Comparison of ENCODE assay signal across 8 cellular contexts in genomic region chrX:132218100-132218807, GRCh38. TPM values are rescaled to one million over a fixed set of nuclear protein-coding genes. Genes with fewer than 3 reads are reported as not detected.
DNase-seq lines count a peak whose midpoint lies in the region; ATAC-seq lines count a peak whose summit lies in the region.

No MANE protein-coding gene starts in this region.

- peaks cover 8% of the 10 kb centered on the region for H3K36me3 Mint-ChIP-seq in activated CD4-positive, alpha-beta memory T cell treated with anti-CD3 and anti-CD28 coated beads for 36 hours

- H3K27me3 Mint-ChIP-seq in activated CD4-positive, alpha-beta memory T cell treated with anti-CD3 and anti-CD28 coated beads for 36 hours = no peaks in the 10 kb centered on the region

- peak overlapping the region; percentile 83 for H3K4me3 Mint-ChIP-seq in activated CD4-positive, alpha-beta memory T cell treated with anti-CD3 and anti-CD28 coated beads for 36 hours

- H3K4me1 Mint-ChIP-seq in activated CD4-positive, alpha-beta memory T cell treated with anti-CD3 and anti-CD28 coated beads for 36 hours (ENCODE audit: low read depth) = peaks cover 22% of the 10 kb centered on the region

- POLR2A ChIA-PET in activated CD4-positive, alpha-beta memory T cell treated with anti-CD3 and anti-CD28 coated beads for 36 hours (lab: Charles Lee) = no interaction called here

- ATAC-seq in GM19397 (IDR thresholded peaks at IDR 0.05; ENCODE audit: unreplicated experiment) = peak; percentile 50
- peak; percentile 23 for ATAC-seq in HG03558 (IDR thresholded peaks at IDR 0.05; ENCODE audit: extremely low read depth, unreplicated experiment)

- intact Hi-C loops in activated CD4-positive, alpha-beta memory T cell treated with anti-CD3 and anti-CD28 coated beads for 36 hours (cut with micrococcal nuclease) = loop anchor here (2.0 to 10.0 kb wide), 2 partner anchors 49 to 517 kb away; no protein-coding TSS in a partner anchor

- CTCF ChIA-PET in activated CD4-positive, alpha-beta memory T cell treated with anti-CD3 and anti-CD28 coated beads for 36 hours (lab: Charles Lee) = interaction anchor here (0.7 to 4.5 kb wide), 9 partner anchors 12 to 405 kb away, joined by 3 to 54 read pairs (median 6); no protein-coding TSS in a partner anchor

- DNase-seq in CD1c-positive myeloid dendritic cell (ENCODE audit: extremely low spot score) (peak; percentile 86), NCI-H82 (lab: John Stamatoyannopoulos, UW) (peak; percentile 92), medulla oblongata (ENCODE audit: extremely low spot score) (peak; percentile 87)
- DNase-seq in activated CD4-positive, alpha-beta memory T cell treated with anti-CD3 and anti-CD28 coated beads for 36 hours = peak; percentile 86
- peak; percentile 74 for DNase-seq in effector CD4-positive, alpha-beta T cell
- peak; percentile 47 to 67 (median 59) for DNase-seq in stimulated activated CD4-positive, alpha-beta T cell treated with anti-CD3 and anti-CD28 coated beads, TNF-alpha, amount 100 ng/mL, for 4 hours (ENCODE audit: low read depth in 3 of 3)

- no peaks in the 10 kb centered on the region for H3K9me3 Mint-ChIP-seq in activated CD4-positive, alpha-beta memory T cell treated with anti-CD3 and anti-CD28 coated beads for 36 hours

- H3K27ac Mint-ChIP-seq in activated CD4-positive, alpha-beta memory T cell treated with anti-CD3 and anti-CD28 coated beads for 36 hours = peak overlapping the region; percentile 96

RNA-seq across cellular contexts. Expression of gene RAP2C, which starts 1.0 kb away (rescaled TPM):
- total RNA-seq in activated CD4-positive, alpha-beta memory T cell treated with anti-CD3 and anti-CD28 coated beads for 36 hours = 10 to 100 TPM; 41.2 to 43.7 TPM

Comparison
In these comparisons a context has a peak if more than half of its experiments do, and no peak if none do; other contexts are left out.
1. Peak in every context shown above with its lines: DNase-seq and ATAC-seq.